25 cellular contexts compared by ENCODE assay signal in genomic region chr20:39032997-39033396, GRCh38.
DNase-seq lines count a peak whose midpoint lies in the region; ATAC-seq and TF ChIP-seq lines count a peak whose summit lies in the region.
"Had no signal": no experiment of that assay in that cellular context is flagged by ENCODE, and none has a peak within 500 bp of the region (broad histone marks: within the 10 kb centered on the region; RNA-seq: fewer than 3 reads in every experiment).

No MANE protein-coding gene starts in this region.

- no peak for TF ChIP-seq EP300 in esophagus muscularis mucosa (IDR thresholded peaks at IDR 0.05)

- TF ChIP-seq POLR2A in esophagus muscularis mucosa (IDR thresholded peaks at IDR 0.05; ENCODE audit: low read depth), result no peak

- ATAC-seq in activated T-cell treated with anti-CD3 and anti-CD28 coated beads, Interleukin-2, amount 50 U/mL, for 72 hours (replicated peaks in 1 of 2), result no peak
- ATAC-seq in GM21825 (IDR thresholded peaks at IDR 0.05; ENCODE audit: unreplicated experiment), result no peak
- no peak for ATAC-seq in GM18858 (IDR thresholded peaks at IDR 0.05; ENCODE audit: unreplicated experiment)
- ATAC-seq: A549; CD8-positive, alpha-beta T cell; GM12878 had no signal

- H3K36me3 ChIP-seq in Karpas-422 (ENCODE audit: insufficient read depth, low read length) (peaks cover 7% of the 10 kb centered on the region; the same call in 1 of the 2 replicates), esophagus muscularis mucosa (peaks cover 22 to 100% (median 78%) of the 10 kb centered on the region in 4 donors)

- H3K9me3 Mint-ChIP-seq in activated T-cell treated with anti-CD3 and anti-CD28 coated beads, Interleukin-2, amount 50 U/mL, for 24 hours, result no peaks in the 10 kb centered on the region
- H3K9me3 Mint-ChIP-seq in activated T-cell treated with anti-CD3 and anti-CD28 coated beads, Interleukin-2, amount 50 U/mL, for 72 hours, result no peaks in the 10 kb centered on the region
- no peaks in the 10 kb centered on the region for H3K9me3 Mint-ChIP-seq in type B pancreatic cell
- H3K9me3 Mint-ChIP-seq: CD4-positive, CD25-positive, alpha-beta regulatory T cell; CD8-positive, alpha-beta T cell had no signal

- intact Hi-C loops in esophagus muscularis mucosa (cut with DNase I), result no loop called here

- H3K4me3 ChIP-seq in Karpas-422 (ENCODE audit: low read length), result no peak overlapping the region
- H3K4me3 ChIP-seq in esophagus muscularis mucosa, result no peak overlapping the region
- H3K4me3 ChIP-seq: A549, GM12878, GM23248 had no signal

- no peaks in the 10 kb centered on the region for H3K27me3 Mint-ChIP-seq in activated T-cell treated with anti-CD3 and anti-CD28 coated beads, Interleukin-2, amount 50 U/mL, for 24 hours
- no peaks in the 10 kb centered on the region for H3K27me3 Mint-ChIP-seq in activated T-cell treated with anti-CD3 and anti-CD28 coated beads, Interleukin-2, amount 50 U/mL, for 72 hours (ENCODE audit: low read depth)
- H3K27me3 Mint-ChIP-seq in type B pancreatic cell, result no peaks in the 10 kb centered on the region
- H3K27me3 Mint-ChIP-seq: CD4-positive, CD25-positive, alpha-beta regulatory T cell had no signal

- DNase-seq in activated T-cell treated with anti-CD3 and anti-CD28 coated beads, Interleukin-2, amount 50 U/mL, for 24 hours, result no peak
- no peak for DNase-seq in activated T-cell treated with anti-CD3 and anti-CD28 coated beads, Interleukin-2, amount 50 U/mL, for 72 hours
- DNase-seq in Karpas-422 (peak; percentile 68), esophagus muscularis mucosa (ENCODE audit: extremely low spot score) (no peak), type B pancreatic cell (ENCODE audit: extremely low spot score, unreplicated experiment) (peak; percentile 27), T-helper 9 cell (no peak)
- DNase-seq: 8988T; ACHN; AML-193; BE2C; Caco-2; CD4-positive, CD25-positive, alpha-beta regulatory T cell; CD8-positive, alpha-beta T cell; DMS 273 treated with DMSO at 0.1 percent for 48 hours; DMS79; EL; GDM1; GM23248; H7; HCEC 1CT had no signal

- TF ChIP-seq CTCF in esophagus muscularis mucosa (IDR thresholded peaks at IDR 0.05), result no peak
- TF ChIP-seq CTCF in type B pancreatic cell (conservative IDR thresholded peaks at IDR 0.05), result no peak

- H3K4me1 Mint-ChIP-seq in activated T-cell treated with anti-CD3 and anti-CD28 coated beads, Interleukin-2, amount 50 U/mL, for 24 hours (ENCODE audit: low read depth), result no peaks in the 10 kb centered on the region
- H3K4me1 Mint-ChIP-seq in activated T-cell treated with anti-CD3 and anti-CD28 coated beads, Interleukin-2, amount 50 U/mL, for 72 hours (ENCODE audit: low read depth), result no peaks in the 10 kb centered on the region
- H3K4me1 Mint-ChIP-seq in type B pancreatic cell (ENCODE audit: unreplicated experiment), result peaks cover 9% of the 10 kb centered on the region
- H3K4me1 Mint-ChIP-seq: CD4-positive, CD25-positive, alpha-beta regulatory T cell had no signal

- no peaks in the 10 kb centered on the region for H3K9me2 ChIP-seq in Karpas-422 (replicated peaks; ENCODE audit: insufficient read depth, low read length)

- H3K27ac ChIP-seq in Karpas-422 (ENCODE audit: low read length) (0 out of 2 replicates have a peak overlapping the region, but pooled peaks have one; percentile 28), esophagus muscularis mucosa (replicated peaks in 1 of 4) (peak overlapping the region; percentile 3 to 90 (median 72))
- H3K27ac ChIP-seq: A549, C4-2B, GM23248 had no signal

- H3K4me2 ChIP-seq in Karpas-422 (ENCODE audit: low read depth, low read length, poor library complexity, severe bottlenecking), result no peak overlapping the region
- H3K4me2 ChIP-seq: A549 had no signal

- H3K9me3 ChIP-seq in Karpas-422 (ENCODE audit: low read length), result no peaks in the 10 kb centered on the region
- H3K9me3 ChIP-seq in esophagus muscularis mucosa, result no peaks in the 10 kb centered on the region
- H3K9me3 ChIP-seq: A549, BE2C, Caco-2 had no signal

- H3K27me3 ChIP-seq in Karpas-422 (ENCODE audit: low read length) (no peaks in the 10 kb centered on the region), esophagus muscularis mucosa (no peaks in the 10 kb centered on the region)
- H3K27me3 ChIP-seq: BE2C had no signal

- H3K36me3 Mint-ChIP-seq in activated T-cell treated with anti-CD3 and anti-CD28 coated beads, Interleukin-2, amount 50 U/mL, for 24 hours (ENCODE audit: low read depth), result peaks cover 86% of the 10 kb centered on the region
- H3K36me3 Mint-ChIP-seq in activated T-cell treated with anti-CD3 and anti-CD28 coated beads, Interleukin-2, amount 50 U/mL, for 72 hours (ENCODE audit: insufficient read depth in 2 of 2), result peaks cover 2 to 12% of the 10 kb centered on the region in 2 donors
- H3K36me3 Mint-ChIP-seq in type B pancreatic cell, result peaks cover 18% of the 10 kb centered on the region

- H3K79me2 ChIP-seq in Karpas-422 (ENCODE audit: low read length), result no peaks in the 10 kb centered on the region

- H4K20me1 ChIP-seq in Karpas-422 (ENCODE audit: insufficient read depth, low read depth, low read length), result no peaks in the 10 kb centered on the region

- no peak overlapping the region for H2AFZ ChIP-seq in Karpas-422 (ENCODE audit: low read length)
- H2AFZ ChIP-seq: GM23248 had no signal

- no peak overlapping the region for H3K4me3 Mint-ChIP-seq in activated T-cell treated with anti-CD3 and anti-CD28 coated beads, Interleukin-2, amount 50 U/mL, for 24 hours
- H3K4me3 Mint-ChIP-seq in activated T-cell treated with anti-CD3 and anti-CD28 coated beads, Interleukin-2, amount 50 U/mL, for 72 hours, result no peak overlapping the region
- H3K4me3 Mint-ChIP-seq in type B pancreatic cell, result no peak overlapping the region
- H3K4me3 Mint-ChIP-seq: CD4-positive, CD25-positive, alpha-beta regulatory T cell; CD8-positive, alpha-beta T cell had no signal

- H3K27ac Mint-ChIP-seq in activated T-cell treated with anti-CD3 and anti-CD28 coated beads, Interleukin-2, amount 50 U/mL, for 24 hours, result peak overlapping the region; percentile 50
- no peak overlapping the region for H3K27ac Mint-ChIP-seq in activated T-cell treated with anti-CD3 and anti-CD28 coated beads, Interleukin-2, amount 50 U/mL, for 72 hours
- no peak overlapping the region for H3K27ac Mint-ChIP-seq in type B pancreatic cell
- H3K27ac Mint-ChIP-seq: CD8-positive, alpha-beta T cell had no signal

- H3K9ac ChIP-seq in Karpas-422 (ENCODE audit: low read length), result no peak overlapping the region
- H3K9ac ChIP-seq: GM23248 had no signal

- WGBS in esophagus muscularis mucosa, result 98% methylated on average over 3 of the region's 3 CpGs

- H3K4me1 ChIP-seq in Karpas-422 (ENCODE audit: low read length) (peaks cover 11% of the 10 kb centered on the region), esophagus muscularis mucosa (peaks cover 0 to 41% (median 32%) of the 10 kb centered on the region in 4 donors)
- H3K4me1 ChIP-seq: A549, BE2C, Caco-2 had no signal

Comparison
In these comparisons a context has a peak if more than half of its experiments do, and no peak if none do; other contexts are left out.
1. DNase-seq: peak in Karpas-422 (single experiment) and type B pancreatic cell (single experiment); none in activated T-cell treated with anti-CD3 and anti-CD28 coated beads, Interleukin-2, amount 50 U/mL, for 24 hours (single experiment), activated T-cell treated with anti-CD3 and anti-CD28 coated beads, Interleukin-2, amount 50 U/mL, for 72 hours (0 of 2), esophagus muscularis mucosa (single experiment) and T-helper 9 cell (single experiment).